ENCODE assay signal across 8 cellular contexts in genomic region chr17:30235386-30236296, GRCh38. TPM values are rescaled to one million over a fixed set of nuclear protein-coding genes. Genes with fewer than 3 reads are reported as not detected.
A peak's percentile ranks its signal among the peaks of the same experiment; 100 is the strongest.
DNase-seq lines count a peak whose midpoint lies in the region; ATAC-seq, FAIRE-seq and TF ChIP-seq lines count a peak whose summit lies in the region.

SLC6A4 (minus strand) TSS chr17:30235697; CDS start chr17:30221958, 13,739 bp downstream.

- H3K27ac ChIP-seq in VCaP (peak within 1 kb of the TSS; percentile 19; the same call in 1 of the 2 replicates), heart right ventricle (no peak within 1 kb of the TSS)

- intact Hi-C loops in heart right ventricle (cut with DNase I): no loop called here

- 1 to 3% methylated on average over 74 to 82 of the region's 82 CpGs for WGBS in heart right ventricle, 2 donors

- TF ChIP-seq CTCF in VCaP (conservative IDR thresholded peaks at IDR 0.05) (no peak), heart right ventricle (IDR thresholded peaks at IDR 0.05) (no peak), retinal pigment epithelial cell (conservative IDR thresholded peaks at IDR 0.05; ENCODE audit: low read depth, low read length) (no peak)

- H3K4me3 ChIP-seq in heart right ventricle (peak within 1 kb of the TSS; percentile 28 to 63 (median 49)), retinal pigment epithelial cell (ENCODE audit: low read length) (peak within 1 kb of the TSS; percentile 42)

- no peaks in the 10 kb centered on the region for H3K9me3 ChIP-seq in heart right ventricle

- H3K4me1 ChIP-seq in heart right ventricle: peaks cover 11 to 33% (median 22%) of the 10 kb centered on the region in 9 donors

- DNase-seq in NCI-H1417 (lab: John Stamatoyannopoulos, UW) (peak in 2 of 3 experiments; percentile 4 to 30), NCI-H1417 treated with DMSO at 0.1 percent for 48 hours (lab: John Stamatoyannopoulos, UW) (no peak), heart right ventricle (no peak), retinal pigment epithelial cell (ENCODE audit: low read depth) (no peak), mesenteric fat pad (ENCODE audit: low spot score) (no peak), urothelium cell line (ENCODE audit: low spot score) (no peak)

- no peaks in the 10 kb centered on the region for H3K36me3 ChIP-seq in heart right ventricle

- H3K27me3 ChIP-seq in heart right ventricle: peaks cover 8 to 71% (median 42%) of the 10 kb centered on the region in 7 donors

- peak in 6 of 8 donors; percentile 14 to 55 (median 39) for ATAC-seq in heart right ventricle
- no peak for ATAC-seq in HG03521 (IDR thresholded peaks at IDR 0.05; ENCODE audit: unreplicated experiment)

- FAIRE-seq in urothelium cell line (lab: Jason Lieb, UNC): no peak

RNA-seq across cellular contexts. Expression of gene SLC6A4, which starts in this region (rescaled TPM):
- total RNA-seq in heart right ventricle: under 1 TPM in 9 of 10 donors, not detected in 1; 0.13 to 0.71 (median 0.28) TPM
- polyA plus RNA-seq in heart right ventricle: under 1 TPM; 0.29 to 0.52 TPM
- not detected for total RNA-seq in mesenteric fat pad

Comparison
In these comparisons a context has a peak if more than half of its experiments do, and no peak if none do; other contexts are left out.
1. DNase-seq: peak in NCI-H1417 (2 of 3); none in NCI-H1417 treated with DMSO at 0.1 percent for 48 hours (single experiment), heart right ventricle (0 of 2), retinal pigment epithelial cell (single experiment), mesenteric fat pad (single experiment) and urothelium cell line (single experiment).
2. Peak in ATAC-seq and H3K4me3 ChIP-seq in heart right ventricle; RNA of the gene not detected or under 1 TPM.